Comparison of ENCODE assay signal across 12 cellular contexts in genomic region chr4:13980317-13980716, GRCh38.
A peak's percentile ranks its signal among the peaks of the same experiment; 100 is the strongest.
DNase-seq lines count a peak whose midpoint lies in the region; FAIRE-seq and TF ChIP-seq lines count a peak whose summit lies in the region.
"Had no signal": no experiment of that assay in that cellular context is flagged by ENCODE, and none has a peak within 500 bp of the region (broad histone marks: within the 10 kb centered on the region; RNA-seq: fewer than 3 reads in every experiment).

No MANE protein-coding gene starts in this region.

- peaks cover 3% of the 10 kb centered on the region for H3K4me1 Mint-ChIP-seq in activated naive CD4-positive, alpha-beta T cell treated with anti-CD3 and anti-CD28 coated beads for 36 hours (ENCODE audit: low read depth)
- H3K4me1 Mint-ChIP-seq: activated CD4-positive, alpha-beta memory T cell treated with anti-CD3 and anti-CD28 coated beads, Interleukin-2, amount 10 ng/mL, durations not matched to agents 7 days and 5 days had no signal

- H3K4me3 ChIP-seq in right atrium auricular region, result no peak overlapping the region
- H3K4me3 ChIP-seq: BLaER1 had no signal

- no peak overlapping the region for H3K4me3 Mint-ChIP-seq in activated naive CD4-positive, alpha-beta T cell treated with anti-CD3 and anti-CD28 coated beads for 36 hours
- H3K4me3 Mint-ChIP-seq: activated CD4-positive, alpha-beta memory T cell treated with anti-CD3 and anti-CD28 coated beads, Interleukin-2, amount 10 ng/mL, durations not matched to agents 7 days and 5 days had no signal

- H3K27me3 ChIP-seq in right atrium auricular region, result no peaks in the 10 kb centered on the region
- H3K27me3 ChIP-seq: BLaER1, neutrophil had no signal

- no peak for FAIRE-seq in urothelium cell line (lab: Jason Lieb, UNC)

- no peak overlapping the region for H3K27ac Mint-ChIP-seq in activated naive CD4-positive, alpha-beta T cell treated with anti-CD3 and anti-CD28 coated beads for 36 hours
- H3K27ac Mint-ChIP-seq: activated CD4-positive, alpha-beta memory T cell treated with anti-CD3 and anti-CD28 coated beads, Interleukin-2, amount 10 ng/mL, durations not matched to agents 7 days and 5 days had no signal

- CTCF ChIA-PET in activated naive CD4-positive, alpha-beta T cell treated with anti-CD3 and anti-CD28 coated beads for 36 hours (lab: Charles Lee), result no interaction called here

- intact Hi-C loops in activated naive CD4-positive, alpha-beta T cell treated with anti-CD3 and anti-CD28 coated beads for 36 hours (cut with micrococcal nuclease), result loop anchor here (10.0 kb wide), 1 partner anchor 326 kb away; no protein-coding TSS in a partner anchor

- DNase-seq in activated naive CD4-positive, alpha-beta T cell treated with anti-CD3 and anti-CD28 coated beads for 36 hours, result peak; percentile 7
- no peak for DNase-seq in activated naive CD4-positive, alpha-beta T cell treated with anti-CD3 and anti-CD28 coated beads, Interleukin-2, amount 50 U/mL, for 16 hours
- DNase-seq in HT-29 (ENCODE audit: low spot score) (peak; percentile 54), epidermal melanocyte (ENCODE audit: insufficient read length, low spot score) (peak; percentile 84), urothelium cell line (ENCODE audit: low spot score) (peak; percentile 69), NCI-H2081 (lab: John Stamatoyannopoulos, UW) (no peak), right atrium auricular region (ENCODE audit: low spot score) (no peak)
- no peak for DNase-seq in activated CD4-positive, alpha-beta T cell treated with anti-CD3 and anti-CD28 coated beads, Interleukin-2, amount 50 U/mL, for 4 hours
- DNase-seq: activated CD4-positive, alpha-beta memory T cell treated with anti-CD3 and anti-CD28 coated beads, Interleukin-2, amount 10 ng/mL, durations not matched to agents 7 days and 5 days; NCI-H446 had no signal

- no peaks in the 10 kb centered on the region for H3K36me3 ChIP-seq in right atrium auricular region
- H3K36me3 ChIP-seq: BLaER1, neutrophil had no signal

- H3K9me3 Mint-ChIP-seq in activated naive CD4-positive, alpha-beta T cell treated with anti-CD3 and anti-CD28 coated beads for 36 hours, result no peaks in the 10 kb centered on the region

- peaks cover 16% of the 10 kb centered on the region for H3K27me3 Mint-ChIP-seq in activated naive CD4-positive, alpha-beta T cell treated with anti-CD3 and anti-CD28 coated beads for 36 hours (ENCODE audit: low read depth)
- H3K27me3 Mint-ChIP-seq: activated CD4-positive, alpha-beta memory T cell treated with anti-CD3 and anti-CD28 coated beads, Interleukin-2, amount 10 ng/mL, durations not matched to agents 7 days and 5 days had no signal

- no peak for TF ChIP-seq CTCF in right atrium auricular region (IDR thresholded peaks at IDR 0.05)

- H3K27ac ChIP-seq in right atrium auricular region, result no peak overlapping the region
- H3K27ac ChIP-seq: BLaER1, neutrophil had no signal

- no peaks in the 10 kb centered on the region for H3K36me3 Mint-ChIP-seq in activated naive CD4-positive, alpha-beta T cell treated with anti-CD3 and anti-CD28 coated beads for 36 hours (ENCODE audit: low read depth)

- H3K9me3 ChIP-seq in right atrium auricular region, result no peaks in the 10 kb centered on the region
- H3K9me3 ChIP-seq: BLaER1, neutrophil had no signal

- H3K4me1 ChIP-seq in right atrium auricular region, result peaks cover 0 to 2% of the 10 kb centered on the region in 2 donors
- H3K4me1 ChIP-seq: BLaER1 had no signal

Comparison
In these comparisons a context has a peak if more than half of its experiments do, and no peak if none do; other contexts are left out.
1. DNase-seq: peak in activated naive CD4-positive, alpha-beta T cell treated with anti-CD3 and anti-CD28 coated beads for 36 hours (single experiment), HT-29 (single experiment), epidermal melanocyte (single experiment) and urothelium cell line (single experiment); none in activated naive CD4-positive, alpha-beta T cell treated with anti-CD3 and anti-CD28 coated beads, Interleukin-2, amount 50 U/mL, for 16 hours (single experiment), NCI-H2081 (0 of 2), activated CD4-positive, alpha-beta T cell treated with anti-CD3 and anti-CD28 coated beads, Interleukin-2, amount 50 U/mL, for 4 hours (0 of 2) and right atrium auricular region (single experiment).